In genomic region chr7:28195925-28196324, GRCh38 we compare ENCODE assay signal across 24 cellular contexts.
"Had no signal": no experiment of that assay in that cellular context is flagged by ENCODE, and none has a peak within 500 bp of the region (broad histone marks: within the 10 kb centered on the region; RNA-seq: fewer than 3 reads in every experiment).

No MANE protein-coding gene starts in this region.

- H3K27me3 Mint-ChIP-seq: naive B cell had no signal

- DNase-seq: activated CD4-positive, alpha-beta memory T cell treated with anti-CD3 and anti-CD28 coated beads for 36 hours; activated CD4-positive, alpha-beta T cell treated with anti-CD3 and anti-CD28 coated beads for 48 hours; activated effector memory CD4-positive, alpha-beta T cell treated with anti-CD3 and anti-CD28 coated beads, Interleukin-2, amount 50 U/mL, for 16 hours; activated naive CD4-positive, alpha-beta T cell treated with anti-CD3 and anti-CD28 coated beads, Interleukin-2, amount 50 U/mL, for 16 hours; activated naive CD8-positive, alpha-beta T cell treated with anti-CD3 and anti-CD28 coated beads, Interleukin-2, amount 50 U/mL, for 24 hours; cortex of kidney; heart right ventricle; left colon; mesenchymal stem cell; naive B cell; pancreas; psoas muscle; right cardiac atrium; stimulated activated CD4-positive, alpha-beta T cell treated with anti-CD3 and anti-CD28 coated beads, Interleukin-12 subunit alpha, Interleukin-12 subunit beta, amount 100 ng/mL, for 4 hours; stimulated activated CD4-positive, alpha-beta T cell treated with anti-CD3 and anti-CD28 coated beads, Interleukin-4, amount 100 ng/mL, for 4 hours; stomach; T-helper 1 cell; T-helper 9 cell; uterus had no signal

- H3K27ac ChIP-seq: epithelial cell of prostate, heart right ventricle, neutrophil, pancreas, psoas muscle, stomach, suprapubic skin, tibial nerve, uterus had no signal

- H3K36me3 Mint-ChIP-seq: activated CD4-positive, alpha-beta memory T cell treated with anti-CD3 and anti-CD28 coated beads for 36 hours; naive B cell had no signal

- H3K36me3 ChIP-seq: heart right ventricle, neutrophil, pancreas, stomach, suprapubic skin, tibial nerve, uterus had no signal

- H3K4me1 ChIP-seq: pancreas, psoas muscle, stomach, suprapubic skin, tibial nerve, uterus had no signal

- ATAC-seq: activated naive CD8-positive, alpha-beta T cell treated with anti-CD3 and anti-CD28 coated beads, Interleukin-2, amount 50 U/mL, for 24 hours; heart right ventricle; left colon; pancreas; psoas muscle; right cardiac atrium had no signal

- H3K27me3 ChIP-seq: heart right ventricle, neutrophil, pancreas, stomach, suprapubic skin, tibial nerve, uterus had no signal

- H3K4me3 ChIP-seq: heart right ventricle, pancreas, psoas muscle, stomach, suprapubic skin, tibial nerve, uterus had no signal

- H3K9me3 Mint-ChIP-seq: activated CD4-positive, alpha-beta memory T cell treated with anti-CD3 and anti-CD28 coated beads for 36 hours; activated naive CD8-positive, alpha-beta T cell treated with anti-CD3 and anti-CD28 coated beads, Interleukin-2, amount 50 U/mL, for 24 hours had no signal

- H3K4me3 Mint-ChIP-seq: activated CD4-positive, alpha-beta memory T cell treated with anti-CD3 and anti-CD28 coated beads for 36 hours; activated naive CD8-positive, alpha-beta T cell treated with anti-CD3 and anti-CD28 coated beads, Interleukin-2, amount 50 U/mL, for 24 hours had no signal

- H3K27ac Mint-ChIP-seq: activated CD4-positive, alpha-beta memory T cell treated with anti-CD3 and anti-CD28 coated beads for 36 hours; activated naive CD8-positive, alpha-beta T cell treated with anti-CD3 and anti-CD28 coated beads, Interleukin-2, amount 50 U/mL, for 24 hours had no signal

- FAIRE-seq: keratinocyte, pancreas had no signal
